ENCODE assay signal across 1 cellular context in the genomic region with DNA sequence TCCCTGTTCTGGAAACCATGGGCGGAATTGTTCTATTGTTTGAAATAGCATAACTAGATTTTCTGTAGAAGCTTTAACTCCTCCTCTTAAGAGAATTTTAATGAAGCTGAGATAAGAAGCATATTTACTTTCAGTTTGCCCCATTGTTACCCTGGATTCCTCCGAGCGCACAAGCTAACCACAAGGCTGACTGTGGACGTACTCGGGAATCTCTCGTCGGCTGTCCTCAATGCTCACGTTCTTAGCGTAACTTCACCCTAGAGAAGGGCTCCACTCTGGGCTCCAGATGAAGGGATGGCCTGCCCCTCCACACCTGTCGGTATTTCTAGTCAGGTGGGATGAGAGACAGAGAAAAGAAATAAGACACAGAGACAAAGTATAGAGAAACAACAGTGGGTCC.
TF ChIP-seq lines count a peak whose summit lies in the region.

No MANE protein-coding gene starts in this region.

TF ChIP-seq in K562, 482 proteins besides CTCF, POLR2A, EP300 and RAD21:
- TF ChIP-seq FOXA3 (CRISPR knock-in tag; conservative IDR thresholded peaks at IDR 0.05 in 1 of 2, IDR thresholded peaks at IDR 0.05 in 1 of 2) (peak in 1 of 2 experiments; percentile 50; a peak in 1 of 4 replicates), HNRNPLL (IDR thresholded peaks at IDR 0.05; ENCODE audit: low read depth, low read length, poor library complexity, severe bottlenecking) (peak; percentile 81), SOX6 (IDR thresholded peaks at IDR 0.05) (peak; percentile 47; the same call in 1 of the 2 replicates)
